ENCODE assay signal across 1 cellular context in genomic region chr19:42515241-42515832, GRCh38.
TF ChIP-seq lines count a peak whose summit lies in the region.

No MANE protein-coding gene starts in this region.

TF ChIP-seq in A549, 52 proteins besides CTCF, POLR2A, EP300 and RAD21 (continued from another document):
- TF ChIP-seq E2F6 (IDR thresholded peaks at IDR 0.05; ENCODE audit: borderline replicate concordance, low read depth) (no peak), HOXB13 (CRISPR knock-in tag; IDR thresholded peaks at IDR 0.05; ENCODE audit: low read depth) (no peak), RCOR1 (IDR thresholded peaks at IDR 0.05; ENCODE audit: low read depth, low read length) (no peak), PBX3 (IDR thresholded peaks at IDR 0.05) (no peak), NFE2L2 (conservative IDR thresholded peaks at IDR 0.05; ENCODE audit: low read length) (no peak), CEBPB (IDR thresholded peaks at IDR 0.05) (no peak), FOSB (CRISPR knock-in tag; IDR thresholded peaks at IDR 0.05) (no peak), TP53 (CRISPR knock-in tag; IDR thresholded peaks at IDR 0.05) (no peak)
